In genomic region chr3:14194865-14195264, GRCh38 we compare ENCODE assay signal across 1 cellular context.
TF ChIP-seq lines count a peak whose summit lies in the region.

No MANE protein-coding gene starts in this region.

TF ChIP-seq in GM12878, 131 proteins besides CTCF, POLR2A, EP300 and RAD21:
- no peak for TF ChIP-seq ZNF384 (IDR thresholded peaks at IDR 0.05; ENCODE audit: borderline replicate concordance, low read depth, low read length)
- no peak for TF ChIP-seq ZNF622 (IDR thresholded peaks at IDR 0.05)
- peak; percentile 67 for TF ChIP-seq CREB1 (IDR thresholded peaks at IDR 0.05; ENCODE audit: low read depth)
- TF ChIP-seq PML (IDR thresholded peaks at IDR 0.05; ENCODE audit: low read length), result no peak
- TF ChIP-seq RUNX3 (IDR thresholded peaks at IDR 0.05; ENCODE audit: low read length), result 0 out of 2 replicates have a peak, but pooled peaks have one; percentile 6
- TF ChIP-seq STAT3 (IDR thresholded peaks at IDR 0.05; ENCODE audit: low read depth, low read length), result no peak
- TF ChIP-seq ZNF24 (IDR thresholded peaks at IDR 0.05), result no peak
- TF ChIP-seq CREM (IDR thresholded peaks at IDR 0.05; ENCODE audit: low read depth), result peak; percentile 48
